ENCODE assay signal across 9 cellular contexts in the genomic region with DNA sequence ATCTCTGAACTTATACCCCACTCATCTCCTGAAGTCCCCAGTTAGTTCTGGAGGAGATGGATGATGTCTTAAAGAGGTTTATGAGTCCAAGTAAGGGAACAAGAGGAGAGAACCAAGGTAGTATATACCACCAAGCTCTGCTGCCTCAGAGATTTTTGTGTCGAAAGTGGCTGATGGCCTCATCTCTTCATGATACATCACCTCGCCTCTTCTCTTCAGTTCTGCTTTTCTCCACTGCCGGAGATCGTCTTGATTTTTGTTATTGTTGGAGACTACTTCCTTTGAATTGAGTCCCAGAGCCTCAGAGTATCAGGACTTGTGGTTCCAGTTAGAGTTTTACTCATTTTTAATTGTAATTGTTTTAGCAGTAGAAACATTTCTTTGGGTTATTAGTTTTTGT. TPM values are rescaled to one million over a fixed set of nuclear protein-coding genes. Genes with fewer than 3 reads are reported as not detected.
DNase-seq lines count a peak whose midpoint lies in the region; ATAC-seq and TF ChIP-seq lines count a peak whose summit lies in the region.
"Had no signal": no experiment of that assay in that cellular context is flagged by ENCODE, and none has a peak within 500 bp of the region (broad histone marks: within the 10 kb centered on the region; RNA-seq: fewer than 3 reads in every experiment).

No MANE protein-coding gene starts in this region.

- H4K8ac ChIP-seq in H9 (replicated peaks; ENCODE audit: insufficient read length, low read depth, low read length): no peak overlapping the region

- H3K4ac ChIP-seq in H9 (ENCODE audit: low read depth, low read length): no peak overlapping the region

- TF ChIP-seq EP300 in ovary (IDR thresholded peaks at IDR 0.05): no peak

- H3K56ac ChIP-seq in H9 (ENCODE audit: insufficient read length, low read depth, low read length): no peak overlapping the region

- H3K27ac Mint-ChIP-seq in CD4-positive, alpha-beta T cell: peak overlapping the region; percentile 34
- H3K27ac Mint-ChIP-seq in H9: no peak overlapping the region
- peak overlapping the region; percentile 16 for H3K27ac Mint-ChIP-seq in activated B cell treated with CpG ODN at 0.5 μM for 24 hours
- peak overlapping the region in 3 of 6 donors; percentile 16 to 94 (median 92) for H3K27ac Mint-ChIP-seq in naive B cell

- no peaks in the 10 kb centered on the region for H3K27me3 Mint-ChIP-seq in CD4-positive, alpha-beta T cell
- H3K27me3 Mint-ChIP-seq in H9 (ENCODE audit: low read depth) (no peaks in the 10 kb centered on the region), activated B cell treated with CpG ODN at 0.5 μM for 24 hours (no peaks in the 10 kb centered on the region), naive B cell (no peaks in the 10 kb centered on the region)

- H3K27me3 ChIP-seq in CD4-positive, alpha-beta T cell (ENCODE audit: control insufficient read depth, insufficient read depth, low read length): no peaks in the 10 kb centered on the region
- no peaks in the 10 kb centered on the region for H3K27me3 ChIP-seq in H9 (ENCODE audit: insufficient read depth, low read length)
- H3K27me3 ChIP-seq in ovary: no peaks in the 10 kb centered on the region
- H3K27me3 ChIP-seq: brain microvascular endothelial cell had no signal

- no peak overlapping the region for H2BK120ac ChIP-seq in H9 (ENCODE audit: low read depth, low read length, poor library complexity, severe bottlenecking)

- CTCF ChIA-PET in CD4-positive, alpha-beta T cell (lab: Charles Lee): no interaction called here
- CTCF ChIA-PET in activated B cell treated with CpG ODN at 0.5 μM for 24 hours (lab: Charles Lee): interaction anchor here (1.3 kb wide), 1 partner anchor 14 kb away, joined by 3 read pairs; no protein-coding TSS in a partner anchor

- H2AK5ac ChIP-seq in H9 (ENCODE audit: insufficient read length, low read length): no peak overlapping the region

- H3K36me3 Mint-ChIP-seq in CD4-positive, alpha-beta T cell (ENCODE audit: low read depth): peaks cover 54% of the 10 kb centered on the region
- peaks cover 2 to 37% (median 31%) of the 10 kb centered on the region in 3 experiments for H3K36me3 Mint-ChIP-seq in H9 (ENCODE audit: insufficient read depth in 1 of 3, low read depth in 3 of 3)
- peaks cover 40% of the 10 kb centered on the region for H3K36me3 Mint-ChIP-seq in activated B cell treated with CpG ODN at 0.5 μM for 24 hours (ENCODE audit: low read depth)
- H3K36me3 Mint-ChIP-seq in naive B cell: peaks cover 8 to 10% of the 10 kb centered on the region in 2 donors

- no peak for TF ChIP-seq POLR2A in ovary (IDR thresholded peaks at IDR 0.05)

- H3K4me1 ChIP-seq in H9 (ENCODE audit: insufficient read depth, low read length) (no peaks in the 10 kb centered on the region), ovary (ENCODE audit: insufficient read depth) (peaks cover 5% of the 10 kb centered on the region)

- no peak overlapping the region for H3K4me3 ChIP-seq in ovary

- H4K5ac ChIP-seq in H9 (ENCODE audit: insufficient read length, low read depth, low read length): no peak overlapping the region

- H4K91ac ChIP-seq in H9 (ENCODE audit: insufficient read length, low read depth, low read length): no peak overlapping the region

- no peaks in the 10 kb centered on the region for H3K9me3 Mint-ChIP-seq in CD4-positive, alpha-beta T cell
- peaks cover 5 to 10% of the 10 kb centered on the region in 2 experiments; a peak in 4 of 5 replicates for H3K9me3 Mint-ChIP-seq in H9
- no peaks in the 10 kb centered on the region for H3K9me3 Mint-ChIP-seq in activated B cell treated with CpG ODN at 0.5 μM for 24 hours
- H3K9me3 Mint-ChIP-seq in naive B cell: no peaks in the 10 kb centered on the region

- H4K20me1 ChIP-seq in H9 (ENCODE audit: control insufficient read depth, insufficient read depth, insufficient read length): no peaks in the 10 kb centered on the region

- no peak overlapping the region for H2BK20ac ChIP-seq in H9 (ENCODE audit: low read depth, low read length, poor library complexity, severe bottlenecking)

- DNase-seq in CD4-positive, alpha-beta T cell: no peak
- DNase-seq in H9 (no peak), activated B cell treated with CpG ODN at 0.5 μM for 24 hours (no peak), naive B cell (no peak), medulla oblongata (ENCODE audit: extremely low spot score) (no peak), ovary (no peak), GM19240 (ENCODE audit: insufficient read length, low spot score) (no peak)
- DNase-seq: brain microvascular endothelial cell, right cardiac atrium had no signal

- H2AFZ ChIP-seq in H9 (ENCODE audit: low read length): no peak overlapping the region

- no peak overlapping the region for H3K4me2 ChIP-seq in H9 (ENCODE audit: insufficient read depth, insufficient read length, low read length)

- POLR2A ChIA-PET in CD4-positive, alpha-beta T cell (lab: Charles Lee): interaction anchor here (0.7 to 3.2 kb wide), 3 partner anchors 11 to 73 kb away, joined by 3 to 32 read pairs (median 4); no protein-coding TSS in a partner anchor
- POLR2A ChIA-PET in activated B cell treated with CpG ODN at 0.5 μM for 24 hours (lab: Charles Lee): interaction anchor here (1.9 kb wide), 1 partner anchor 73 kb away, joined by 5 read pairs; no protein-coding TSS in a partner anchor

- H3K18ac ChIP-seq in H9 (ENCODE audit: insufficient read length, low read depth, low read length): no peak overlapping the region

- peak overlapping the region; percentile 91 for H3K4me3 Mint-ChIP-seq in CD4-positive, alpha-beta T cell
- peak overlapping the region; percentile 4 to 85; a peak in 3 of 5 replicates for H3K4me3 Mint-ChIP-seq in H9
- H3K4me3 Mint-ChIP-seq in activated B cell treated with CpG ODN at 0.5 μM for 24 hours: peak overlapping the region; percentile 89
- H3K4me3 Mint-ChIP-seq in naive B cell: peak overlapping the region; percentile 31 to 100 (median 96)

- no peak for TF ChIP-seq CTCF in CD4-positive, alpha-beta T cell (IDR thresholded peaks at IDR 0.05)
- no peak for TF ChIP-seq CTCF in H9 (conservative IDR thresholded peaks at IDR 0.05)
- no peak for TF ChIP-seq CTCF in activated B cell treated with CpG ODN at 0.5 μM for 24 hours (IDR thresholded peaks at IDR 0.05)
- TF ChIP-seq CTCF in ovary (IDR thresholded peaks at IDR 0.05): no peak

- peaks cover 4% of the 10 kb centered on the region; the same call in 1 of the 2 replicates for H3K79me2 ChIP-seq in H9 (ENCODE audit: insufficient read depth, low read length)

- H3T11ph ChIP-seq in H9 (ENCODE audit: low read length): no peak overlapping the region

- peaks cover 5% of the 10 kb centered on the region for H3K23me2 ChIP-seq in H9 (ENCODE audit: insufficient read length, low read depth, low read length, poor library complexity, severe bottlenecking)

- no peak overlapping the region for H3K14ac ChIP-seq in H9 (ENCODE audit: insufficient read depth, low read length)

- H3K9me3 ChIP-seq in CD4-positive, alpha-beta T cell (ENCODE audit: control insufficient read depth, low read length): no peaks in the 10 kb centered on the region
- H3K9me3 ChIP-seq in H9 (ENCODE audit: control insufficient read depth, low read depth, low read length) (no peaks in the 10 kb centered on the region), ovary (no peaks in the 10 kb centered on the region)

- H3K9ac ChIP-seq in H9 (ENCODE audit: extremely low read depth, insufficient read length, low read length): no peak overlapping the region

- ATAC-seq in CD4-positive, alpha-beta T cell (ENCODE audit: poor library complexity): no peak
- ATAC-seq in activated B cell treated with CpG ODN at 0.5 μM for 24 hours (ENCODE audit: low read depth): no peak
- ATAC-seq in naive B cell (ENCODE audit: low read depth in 2 of 2): no peak
- ATAC-seq: right cardiac atrium had no signal

- intact Hi-C loops in CD4-positive, alpha-beta T cell (cut with DNase I, micrococcal nuclease): loop anchor here (5.0 to 10.0 kb wide), 3 partner anchors 72 to 1534 kb away; partner anchors contain the start of genes BBIP1 (in 1 of the 2), GPAM (in 1 of the 2) and SHOC2 (in 1 of the 2)
- intact Hi-C loops in activated B cell treated with CpG ODN at 0.5 μM for 24 hours (cut with micrococcal nuclease) (no loop called here), ovary (cut with DNase I) (loop anchor here in 1 of 4 donors (10.0 kb wide), 1 partner anchor 264 kb away; the partner anchor contains the start of gene GPAM)

- H3K36me3 ChIP-seq in ovary: no peaks in the 10 kb centered on the region

- no CpG with 5 or more reads among the region's 4 CpGs for WGBS in H9 (ENCODE audit: extremely low coverage, insufficient read length, low lambda C conversion rate)
- WGBS in ovary, 3 donors: 77 to 82% (median 80%) methylated on average over 4 of the region's 4 CpGs

- no peak overlapping the region for H2BK12ac ChIP-seq in H9 (ENCODE audit: insufficient read length, low read depth, low read length)

- no peaks in the 10 kb centered on the region for H3K79me1 ChIP-seq in H9 (ENCODE audit: insufficient read depth, low read depth, low read length, poor library complexity, severe bottlenecking)

- no peak overlapping the region for H2BK15ac ChIP-seq in H9 (ENCODE audit: low read depth, low read length)

- no peak overlapping the region for H3K23ac ChIP-seq in H9 (ENCODE audit: insufficient read length, low read depth, low read length)

- peaks cover 70% of the 10 kb centered on the region for H3K4me1 Mint-ChIP-seq in CD4-positive, alpha-beta T cell (ENCODE audit: low read depth)
- H3K4me1 Mint-ChIP-seq in H9: peaks cover 8 to 10% of the 10 kb centered on the region in 2 experiments
- peaks cover 41% of the 10 kb centered on the region for H3K4me1 Mint-ChIP-seq in activated B cell treated with CpG ODN at 0.5 μM for 24 hours
- H3K4me1 Mint-ChIP-seq in naive B cell: peaks cover 32 to 42% (median 32%) of the 10 kb centered on the region in 3 donors

- no peak overlapping the region for H3K27ac ChIP-seq in CD4-positive, alpha-beta T cell (ENCODE audit: low read depth, low read length)
- H3K27ac ChIP-seq in H9 (ENCODE audit: insufficient read length, low read depth, low read length) (no peak overlapping the region), ovary (no peak overlapping the region)
- H3K27ac ChIP-seq: brain microvascular endothelial cell had no signal

- H2BK5ac ChIP-seq in H9 (ENCODE audit: insufficient read length, low read length): no peak overlapping the region

RNA-seq across cellular contexts. Expression of gene VTI1A, which starts 1.9 kb away (rescaled TPM):
- total RNA-seq in CD4-positive, alpha-beta T cell: 10 to 100 TPM; 54.5 to 56.5 TPM
- total RNA-seq in H9 (2021): 21.8 and 22.0 TPM in 2 replicates
- total RNA-seq in activated B cell treated with CpG ODN at 0.5 μM for 24 hours: 56.9 and 74.0 TPM in 2 replicates
- 10 to 100 TPM; 24.9 to 42.9 (median 40.3) TPM for polyA plus RNA-seq in naive B cell (ENCODE audit: low read depth in 6 of 6)
- total RNA-seq in ovary: 10 to 100 TPM; 15.8 to 48.2 (median 23.6) TPM
- 10 to 100 TPM in 1 of 2 donors, 1 to 10 TPM in 1; 7.8 to 17.6 TPM for polyA plus RNA-seq in ovary

RNA-seq across cellular contexts. Expression of gene ZDHHC6, which starts 2.2 kb away (rescaled TPM):
- 10 to 100 TPM; 34.3 to 39.9 TPM for total RNA-seq in CD4-positive, alpha-beta T cell
- total RNA-seq in H9 (2021) (31.9 and 35.2 TPM in 2 replicates), activated B cell treated with CpG ODN at 0.5 μM for 24 hours (37.1 and 44.5 TPM in 2 replicates), ovary (10 to 100 TPM; 14.8 to 34.8 (median 26.9) TPM)
- polyA plus RNA-seq in naive B cell (ENCODE audit: low read depth in 6 of 6) (10 to 100 TPM; 18.4 to 44.6 (median 33.3) TPM), ovary (10 to 100 TPM; 28.8 to 44.7 TPM)

Comparison
In these comparisons a context has a peak if more than half of its experiments do, and no peak if none do; other contexts are left out.
1. H3K27ac Mint-ChIP-seq: peak in CD4-positive, alpha-beta T cell (single experiment) and activated B cell treated with CpG ODN at 0.5 μM for 24 hours (single experiment); none in H9 (0 of 3).
2. H3K4me3 Mint-ChIP-seq: peak in every context shown above with its lines; median percentile 96 in naive B cell; 91 in CD4-positive, alpha-beta T cell; 89 in activated B cell treated with CpG ODN at 0.5 μM for 24 hours; 44 in H9.